Comparison of ENCODE assay signal across 27 cellular contexts in genomic region chr2:144559681-144560080, GRCh38. TPM values are rescaled to one million over a fixed set of nuclear protein-coding genes. Genes with fewer than 3 reads are reported as not detected.
DNase-seq lines count a peak whose midpoint lies in the region; ATAC-seq, FAIRE-seq and TF ChIP-seq lines count a peak whose summit lies in the region.
"Had no signal": no experiment of that assay in that cellular context is flagged by ENCODE, and none has a peak within 500 bp of the region (broad histone marks: within the 10 kb centered on the region; RNA-seq: fewer than 3 reads in every experiment).

No MANE protein-coding gene starts in this region.

- H3K9me3 ChIP-seq in stomach, result no peaks in the 10 kb centered on the region
- H3K9me3 ChIP-seq: BLaER1, Caco-2 had no signal

- no peak overlapping the region for H3K4me3 ChIP-seq in stomach
- H3K4me3 ChIP-seq: BLaER1, GM12878, SK-N-MC had no signal

- no peaks in the 10 kb centered on the region for H3K36me3 ChIP-seq in stomach
- H3K36me3 ChIP-seq: BLaER1 had no signal

- H3K4me1 ChIP-seq in stomach, result no peaks in the 10 kb centered on the region
- H3K4me1 ChIP-seq: BLaER1, Caco-2 had no signal

- no peak for TF ChIP-seq POLR2A in stomach (IDR thresholded peaks at IDR 0.05)

- H3K4me3 Mint-ChIP-seq in CD14-positive monocyte, result peak overlapping the region in 1 of 2 donors; percentile 41
- H3K4me3 Mint-ChIP-seq in natural killer cell treated with Interleukin-12 subunit alpha and Interleukin-12 subunit beta and Interleukin-15 and Interleukin-18, amount 100 ng/mL, for 72 hours, result no peak overlapping the region
- H3K4me3 Mint-ChIP-seq: CD4-positive, alpha-beta memory T cell had no signal

- H3K9me3 Mint-ChIP-seq in CD14-positive monocyte, result peaks cover 0 to 3% (median 0%) of the 10 kb centered on the region in 7 donors
- H3K9me3 Mint-ChIP-seq in natural killer cell treated with Interleukin-12 subunit alpha and Interleukin-12 subunit beta and Interleukin-15 and Interleukin-18, amount 100 ng/mL, for 72 hours, result no peaks in the 10 kb centered on the region
- H3K9me3 Mint-ChIP-seq: CD4-positive, alpha-beta memory T cell had no signal

- H3K27ac Mint-ChIP-seq in CD14-positive monocyte, result peak overlapping the region; percentile 70 to 93 (median 90)
- no peak overlapping the region for H3K27ac Mint-ChIP-seq in natural killer cell treated with Interleukin-12 subunit alpha and Interleukin-12 subunit beta and Interleukin-15 and Interleukin-18, amount 100 ng/mL, for 72 hours
- H3K27ac Mint-ChIP-seq: CD4-positive, alpha-beta memory T cell had no signal

- FAIRE-seq in HTR-8/SVneo (lab: Jason Lieb, UNC), result peak; percentile 13
- FAIRE-seq: GM12878 had no signal

- peaks cover 0 to 2% of the 10 kb centered on the region in 2 donors for H3K36me3 Mint-ChIP-seq in CD14-positive monocyte
- no peaks in the 10 kb centered on the region for H3K36me3 Mint-ChIP-seq in natural killer cell treated with Interleukin-12 subunit alpha and Interleukin-12 subunit beta and Interleukin-15 and Interleukin-18, amount 100 ng/mL, for 72 hours
- H3K36me3 Mint-ChIP-seq: CD4-positive, alpha-beta memory T cell had no signal

- peaks cover 39% of the 10 kb centered on the region for H3K4me1 Mint-ChIP-seq in CD14-positive monocyte
- peaks cover 8 to 9% of the 10 kb centered on the region in 2 donors for H3K4me1 Mint-ChIP-seq in natural killer cell treated with Interleukin-12 subunit alpha and Interleukin-12 subunit beta and Interleukin-15 and Interleukin-18, amount 100 ng/mL, for 72 hours (ENCODE audit: low read depth in 2 of 2)
- H3K4me1 Mint-ChIP-seq: CD4-positive, alpha-beta memory T cell had no signal

- WGBS in stomach, 5 donors, result 64 to 93% (median 83%) methylated on average over 3 of the region's 3 CpGs

- no peak overlapping the region for H3K27ac ChIP-seq in stomach
- H3K27ac ChIP-seq: BLaER1, RWPE1, SK-N-MC had no signal

- TF ChIP-seq CTCF in CD14-positive monocyte (IDR thresholded peaks at IDR 0.05) (no peak), stomach (IDR thresholded peaks at IDR 0.05) (no peak)

- no peak for ATAC-seq in natural killer cell treated with Interleukin-12 subunit alpha and Interleukin-12 subunit beta and Interleukin-15 and Interleukin-18, amount 100 ng/mL, for 72 hours
- ATAC-seq: GM12878, HCT116 had no signal

- no peak for TF ChIP-seq EP300 in stomach (IDR thresholded peaks at IDR 0.05)

- intact Hi-C loops in CD14-positive monocyte (cut with micrococcal nuclease) (loop anchor here in 1 of 2 donors (5.0 kb wide), 1 partner anchor 38 kb away; no protein-coding TSS in a partner anchor), stomach (cut with DNase I; ENCODE audit: low total_unique reads) (no loop called here)

- no peaks in the 10 kb centered on the region for H3K27me3 ChIP-seq in stomach
- H3K27me3 ChIP-seq: BLaER1 had no signal

- no peak for DNase-seq in CD14-positive monocyte (ENCODE audit: low spot score)
- DNase-seq in HTR-8/SVneo (ENCODE audit: insufficient read length, low spot score), result no peak
- peak; percentile 8 for DNase-seq in UCSD-AML1 (lab: John Stamatoyannopoulos, UW; ENCODE audit: unreplicated experiment)
- DNase-seq in islet precursor cell, result peak; percentile 78
- DNase-seq in SW480 (ENCODE audit: low spot score), result no peak
- DNase-seq in SIG-M5 treated with dmso at 0.1 percent for 504 hours (lab: John Stamatoyannopoulos, UW; ENCODE audit: unreplicated experiment), result no peak
- no peak for DNase-seq in natural killer cell treated with Interleukin-12 subunit alpha and Interleukin-12 subunit beta and Interleukin-15 and Interleukin-18, amount 100 ng/mL, for 72 hours (ENCODE audit: low spot score)
- DNase-seq in stomach, result no peak
- DNase-seq: 8988T; Caco-2; CD4-positive, alpha-beta memory T cell; EL; GDM1; GOT3; Karpas-422; NCI-H1092 treated with DMSO at 0.1 percent for 48 hours; NCI-H1436; NCI-H187; NCI-H2081 treated with DMSO at 0.1 percent for 48 hours; NCI-H2227 treated with DMSO at 0.1 percent for 48 hours; NCI-H69; SHP77 had no signal

- H3K27me3 Mint-ChIP-seq in CD14-positive monocyte (ENCODE audit: low read depth in 3 of 3), result no peaks in the 10 kb centered on the region
- H3K27me3 Mint-ChIP-seq in natural killer cell treated with Interleukin-12 subunit alpha and Interleukin-12 subunit beta and Interleukin-15 and Interleukin-18, amount 100 ng/mL, for 72 hours, result no peaks in the 10 kb centered on the region

RNA-seq across cellular contexts. Expression of gene ZEB2, which starts 39.8 kb away (rescaled TPM):
- polyA plus RNA-seq in CD14-positive monocyte (10 to 100 TPM; 76.8 to 93.8 TPM), stomach (10 to 100 TPM; 10.7 to 48.0 (median 38.3) TPM)
- total RNA-seq in natural killer cell treated with Interleukin-12 subunit alpha and Interleukin-12 subunit beta and Interleukin-15 and Interleukin-18, amount 100 ng/mL, for 72 hours, result 100 to 1,000 TPM; 181 to 248 TPM
- 100 to 1,000 TPM in 1 of 5 donors, 10 to 100 TPM in 4; 13.0 to 161 (median 53.6) TPM for total RNA-seq in stomach
- total RNA-seq: Caco-2 had no signal

Comparison
In these comparisons a context has a peak if more than half of its experiments do, and no peak if none do; other contexts are left out.
1. DNase-seq: peak in UCSD-AML1 (single experiment) and islet precursor cell (single experiment); none in CD14-positive monocyte (single experiment), HTR-8/SVneo (single experiment), SW480 (single experiment), SIG-M5 treated with dmso at 0.1 percent for 504 hours (single experiment), natural killer cell treated with Interleukin-12 subunit alpha and Interleukin-12 subunit beta and Interleukin-15 and Interleukin-18, amount 100 ng/mL, for 72 hours (single experiment) and stomach (single experiment).
2. H3K27ac Mint-ChIP-seq: peak in CD14-positive monocyte (7 of 7); none in natural killer cell treated with Interleukin-12 subunit alpha and Interleukin-12 subunit beta and Interleukin-15 and Interleukin-18, amount 100 ng/mL, for 72 hours (0 of 2).